29 cellular contexts compared by ENCODE assay signal in genomic region chr19:31105761-31106160, GRCh38.
"Had no signal": no experiment of that assay in that cellular context is flagged by ENCODE, and none has a peak within 500 bp of the region (broad histone marks: within the 10 kb centered on the region; RNA-seq: fewer than 3 reads in every experiment).

No MANE protein-coding gene starts in this region.

- H3K27me3 ChIP-seq: body of pancreas, colonic mucosa, esophagus squamous epithelium had no signal

- H3K4me1 ChIP-seq: adrenal gland, body of pancreas, colonic mucosa, esophagus squamous epithelium, gastroesophageal sphincter had no signal

- H3K27ac ChIP-seq: adrenal gland, body of pancreas, colonic mucosa, epithelial cell of prostate, esophagus squamous epithelium, gastroesophageal sphincter had no signal

- H3K4me3 Mint-ChIP-seq: activated CD4-positive, alpha-beta memory T cell treated with anti-CD3 and anti-CD28 coated beads, Interleukin-2, amount 10 ng/mL, durations not matched to agents 7 days and 5 days; activated CD4-positive, alpha-beta T cell treated with anti-CD3 and anti-CD28 coated beads, Interleukin-2, amount 10 ng/mL, durations not matched to agents 7 days and 5 days; activated naive CD8-positive, alpha-beta T cell; activated T-cell treated with anti-CD3 and anti-CD28 coated beads, Interleukin-2, amount 50 U/mL, for 24 hours; activated T-cell treated with anti-CD3 and anti-CD28 coated beads, Interleukin-2, amount 50 U/mL, for 72 hours had no signal

- H3K36me3 Mint-ChIP-seq: activated naive CD8-positive, alpha-beta T cell had no signal

- H3K9me3 Mint-ChIP-seq: activated CD4-positive, alpha-beta memory T cell treated with anti-CD3 and anti-CD28 coated beads, Interleukin-2, amount 10 ng/mL, durations not matched to agents 7 days and 5 days; activated CD4-positive, alpha-beta T cell treated with anti-CD3 and anti-CD28 coated beads, Interleukin-2, amount 10 ng/mL, durations not matched to agents 7 days and 5 days; activated T-cell treated with anti-CD3 and anti-CD28 coated beads, Interleukin-2, amount 50 U/mL, for 24 hours; activated T-cell treated with anti-CD3 and anti-CD28 coated beads, Interleukin-2, amount 50 U/mL, for 72 hours had no signal

- FAIRE-seq: endometrium, endothelial cell of umbilical vein had no signal

- H3K4me3 ChIP-seq: adrenal gland, body of pancreas, colonic mucosa, esophagus squamous epithelium, gastroesophageal sphincter had no signal

- DNase-seq: activated CD4-positive, alpha-beta memory T cell treated with anti-CD3 and anti-CD28 coated beads, Interleukin-2, amount 10 ng/mL, durations not matched to agents 7 days and 5 days; activated CD4-positive, alpha-beta T cell treated with anti-CD3 and anti-CD28 coated beads for 1 hour; activated CD4-positive, alpha-beta T cell treated with anti-CD3 and anti-CD28 coated beads for 4 hours; activated CD4-positive, alpha-beta T cell treated with anti-CD3 and anti-CD28 coated beads, Interleukin-2, amount 10 ng/mL, durations not matched to agents 7 days and 5 days; activated CD4-positive, alpha-beta T cell treated with anti-CD3 and anti-CD28 coated beads, Interleukin-2, amount 50 U/mL, for 4 hours; activated CD8-positive, alpha-beta memory T cell treated with anti-CD3 and anti-CD28 coated beads, Interleukin-2, amount 50 U/mL, for 48 hours; activated gamma-delta T cell; activated naive CD4-positive, alpha-beta T cell; activated naive CD4-positive, alpha-beta T cell treated with anti-CD3 and anti-CD28 coated beads, Interleukin-2, amount 50 U/mL, for 16 hours; activated T-cell treated with anti-CD3 and anti-CD28 coated beads for 4 hours; activated T-cell treated with anti-CD3 and anti-CD28 coated beads, Interleukin-2, amount 50 U/mL, for 24 hours; activated T-cell treated with anti-CD3 and anti-CD28 coated beads, Interleukin-2, amount 50 U/mL, for 72 hours; adrenal gland; amygdala; aorta; body of pancreas; central memory CD4-positive, alpha-beta T cell; cerebellar nuclear complex; colonic mucosa; effector CD8-positive, alpha-beta T cell; esophagus squamous epithelium; foreskin melanocyte; T-helper 1 cell; T-helper 2 cell had no signal

- H3K36me3 ChIP-seq: adrenal gland, colonic mucosa, esophagus squamous epithelium, gastroesophageal sphincter had no signal

- H3K9me3 ChIP-seq: adrenal gland, body of pancreas, colonic mucosa, esophagus squamous epithelium, gastroesophageal sphincter had no signal

- H3K27ac Mint-ChIP-seq: activated CD4-positive, alpha-beta memory T cell treated with anti-CD3 and anti-CD28 coated beads, Interleukin-2, amount 10 ng/mL, durations not matched to agents 7 days and 5 days; activated CD4-positive, alpha-beta T cell treated with anti-CD3 and anti-CD28 coated beads, Interleukin-2, amount 10 ng/mL, durations not matched to agents 7 days and 5 days; activated naive CD8-positive, alpha-beta T cell; activated T-cell treated with anti-CD3 and anti-CD28 coated beads, Interleukin-2, amount 50 U/mL, for 24 hours; activated T-cell treated with anti-CD3 and anti-CD28 coated beads, Interleukin-2, amount 50 U/mL, for 72 hours had no signal
